21 cellular contexts compared by ENCODE assay signal in the genomic region with DNA sequence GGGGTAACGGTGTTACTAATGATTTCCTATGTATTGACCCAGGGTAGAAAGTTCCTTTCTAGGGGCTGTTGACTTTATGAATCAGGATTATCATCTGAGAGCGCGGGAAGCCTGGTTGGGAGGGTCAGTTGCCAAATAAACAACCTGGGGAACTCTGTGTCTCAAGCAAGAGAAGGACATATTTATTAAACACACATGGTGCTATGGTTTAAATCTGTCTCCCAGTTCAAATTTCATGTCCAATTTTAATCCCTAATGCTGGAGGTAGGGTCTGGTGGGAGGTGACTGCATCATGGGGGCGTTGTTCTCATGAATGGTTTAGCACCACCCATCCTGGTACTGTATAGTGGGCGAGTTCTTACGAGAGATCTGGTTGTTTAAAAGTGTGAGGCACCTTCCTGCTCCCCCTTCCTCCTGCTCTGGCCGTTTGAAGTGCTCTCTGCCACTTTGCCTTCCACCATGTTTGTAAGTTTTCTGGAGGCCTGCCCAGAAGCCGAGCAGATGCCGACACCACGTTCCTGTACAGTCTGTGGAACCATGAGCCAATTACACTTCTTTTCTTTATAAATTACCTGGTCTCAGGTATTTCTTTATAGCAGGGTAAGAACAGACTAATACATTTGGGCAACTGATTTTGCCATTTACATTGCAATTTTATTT.
"Had no signal": no experiment of that assay in that cellular context is flagged by ENCODE, and none has a peak within 500 bp of the region (broad histone marks: within the 10 kb centered on the region; RNA-seq: fewer than 3 reads in every experiment).

No MANE protein-coding gene starts in this region.

- H3K4me1 ChIP-seq: adrenal gland had no signal

- H3K27ac ChIP-seq: pancreas, tibial artery had no signal

- ATAC-seq: activated naive CD4-positive, alpha-beta T cell treated with anti-CD3 and anti-CD28 coated beads, Interleukin-2, amount 50 U/mL, for 72 hours; mucosa of descending colon; sciatic nerve; stimulated activated memory B cell treated with anti-CD40 and anti-IgM and Interleukin-4, amounts not matched to agents 10 μg/mL and 1 μg/mL and 100 μg/mL, for 72 hours had no signal

- DNase-seq: activated CD4-positive, alpha-beta T cell treated with anti-CD3 and anti-CD28 coated beads, Interleukin-2, amount 50 U/mL, for 1 hour; activated CD4-positive, CD25-positive, alpha-beta regulatory T cell treated with anti-CD3 and anti-CD28 coated beads, Interleukin-2, amount 50 U/mL, for 72 hours; activated CD8-positive, alpha-beta memory T cell treated with anti-CD3 and anti-CD28 coated beads for 24 hours; activated gamma-delta T cell; adrenal gland; dermis blood vessel endothelial cell; effector memory CD4-positive, alpha-beta T cell; esophagus squamous epithelium; foreskin melanocyte; head of caudate nucleus; kidney glomerular epithelial cell; mesenchymal stem cell; mucosa of descending colon; naive B cell; pancreas; stimulated activated CD4-positive, alpha-beta T cell treated with anti-CD3 and anti-CD28 coated beads, Interleukin-4, amount 100 ng/mL, for 24 hours; T-helper 1 cell; tibial artery had no signal

- H3K36me3 ChIP-seq: adrenal gland, esophagus squamous epithelium, pancreas, tibial artery had no signal

- H3K9me3 ChIP-seq: adrenal gland, esophagus squamous epithelium, mucosa of descending colon, pancreas, tibial artery had no signal

- H3K27me3 ChIP-seq: adrenal gland, pancreas had no signal

- H3K4me3 ChIP-seq: adrenal gland, esophagus squamous epithelium, mucosa of descending colon, pancreas, tibial artery had no signal
